23 cellular contexts compared by ENCODE assay signal in the genomic region with DNA sequence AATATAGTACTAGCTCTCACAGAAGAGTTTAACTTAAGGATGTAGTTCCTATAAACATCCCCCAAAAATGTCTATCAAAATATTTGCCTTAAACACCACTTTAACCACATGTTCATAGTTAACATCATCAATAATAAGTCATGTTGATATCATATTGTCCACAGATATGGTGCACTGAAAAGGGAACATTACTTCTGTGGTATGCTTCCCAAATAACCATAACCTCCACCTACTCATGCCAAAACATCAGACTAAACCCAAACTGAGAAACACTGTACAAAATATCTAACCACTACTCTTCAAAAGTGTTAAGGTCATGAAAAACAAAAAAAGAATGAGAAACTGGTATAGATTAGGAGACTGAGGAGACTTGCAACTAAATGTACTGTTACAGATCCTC.
"Had no signal": no experiment of that assay in that cellular context is flagged by ENCODE, and none has a peak within 500 bp of the region (broad histone marks: within the 10 kb centered on the region; RNA-seq: fewer than 3 reads in every experiment).

No MANE protein-coding gene starts in this region.

- H3K27me3 Mint-ChIP-seq: activated naive CD8-positive, alpha-beta T cell treated with anti-CD3 and anti-CD28 coated beads, Interleukin-2, amount 10 ng/mL, durations not matched to agents 7 days and 5 days; stimulated activated memory B cell treated with anti-CD40 and anti-IgM and Interleukin-4, amounts not matched to agents 10 μg/mL and 1 μg/mL and 100 μg/mL, for 72 hours; T-cell had no signal

- DNase-seq: activated naive CD8-positive, alpha-beta T cell treated with anti-CD3 and anti-CD28 coated beads, Interleukin-2, amount 10 ng/mL, durations not matched to agents 7 days and 5 days; activated T-cell treated with anti-CD3 and anti-CD28 coated beads, Interleukin-2, amount 50 U/mL, for 72 hours; cerebellar nuclear complex; cortex of kidney; effector CD4-positive, alpha-beta T cell; immature natural killer cell; kidney glomerular epithelial cell; left ventricle myocardium inferior; mammary epithelial cell; midbrain; nucleus accumbens; right cardiac atrium; SK-N-SH; stimulated activated CD4-positive, alpha-beta T cell treated with anti-CD3 and anti-CD28 coated beads, Interleukin-4, amount 100 ng/mL, for 24 hours; substantia nigra; T-cell; transverse colon had no signal

- H3K4me3 Mint-ChIP-seq: activated naive CD8-positive, alpha-beta T cell treated with anti-CD3 and anti-CD28 coated beads, Interleukin-2, amount 10 ng/mL, durations not matched to agents 7 days and 5 days; activated T-cell treated with anti-CD3 and anti-CD28 coated beads, Interleukin-2, amount 50 U/mL, for 72 hours; immature natural killer cell; nephron; stimulated activated memory B cell treated with anti-CD40 and anti-IgM and Interleukin-4, amounts not matched to agents 10 μg/mL and 1 μg/mL and 100 μg/mL, for 72 hours; T-cell had no signal

- H3K9me3 Mint-ChIP-seq: activated naive CD8-positive, alpha-beta T cell treated with anti-CD3 and anti-CD28 coated beads, Interleukin-2, amount 10 ng/mL, durations not matched to agents 7 days and 5 days; activated T-cell treated with anti-CD3 and anti-CD28 coated beads, Interleukin-2, amount 50 U/mL, for 72 hours; immature natural killer cell; nephron; stimulated activated memory B cell treated with anti-CD40 and anti-IgM and Interleukin-4, amounts not matched to agents 10 μg/mL and 1 μg/mL and 100 μg/mL, for 72 hours; T-cell had no signal

- H3K9me3 ChIP-seq: breast epithelium, esophagus muscularis mucosa, left ventricle myocardium inferior, prostate gland, SK-N-SH, transverse colon, vagina had no signal

- ATAC-seq: activated T-cell treated with anti-CD3 and anti-CD28 coated beads, Interleukin-2, amount 50 U/mL, for 72 hours; right cardiac atrium; stimulated activated memory B cell treated with anti-CD40 and anti-IgM and Interleukin-4, amounts not matched to agents 10 μg/mL and 1 μg/mL and 100 μg/mL, for 72 hours; T-cell had no signal

- H3K4me1 ChIP-seq: breast epithelium, prostate gland had no signal

- H3K36me3 ChIP-seq: breast epithelium, prostate gland, transverse colon had no signal

- H3K27ac ChIP-seq: breast epithelium, esophagus muscularis mucosa, left ventricle myocardium inferior, prostate gland, transverse colon, vagina had no signal

- H3K27ac Mint-ChIP-seq: activated naive CD8-positive, alpha-beta T cell treated with anti-CD3 and anti-CD28 coated beads, Interleukin-2, amount 10 ng/mL, durations not matched to agents 7 days and 5 days; activated T-cell treated with anti-CD3 and anti-CD28 coated beads, Interleukin-2, amount 50 U/mL, for 72 hours; nephron; stimulated activated memory B cell treated with anti-CD40 and anti-IgM and Interleukin-4, amounts not matched to agents 10 μg/mL and 1 μg/mL and 100 μg/mL, for 72 hours had no signal

- H3K27me3 ChIP-seq: breast epithelium, esophagus muscularis mucosa, transverse colon, vagina had no signal

- H3K4me3 ChIP-seq: breast epithelium, esophagus muscularis mucosa, left ventricle myocardium inferior, prostate gland, transverse colon, vagina had no signal
